ENCODE assay signal across 22 cellular contexts in genomic region chr13:108933061-108933460, GRCh38.
DNase-seq lines count a peak whose midpoint lies in the region; ATAC-seq, FAIRE-seq and TF ChIP-seq lines count a peak whose summit lies in the region.
"Had no signal": no experiment of that assay in that cellular context is flagged by ENCODE, and none has a peak within 500 bp of the region (broad histone marks: within the 10 kb centered on the region; RNA-seq: fewer than 3 reads in every experiment).

No MANE protein-coding gene starts in this region.

- H3K27me3 ChIP-seq in H1 (replicated peaks in 1 of 4; ENCODE audit: control insufficient read depth in 3 of 4, extremely low read depth in 1 of 4, insufficient read depth in 3 of 4, low read length in 3 of 4): no peaks in the 10 kb centered on the region
- H3K27me3 ChIP-seq in CD4-positive, alpha-beta memory T cell (ENCODE audit: insufficient read depth, low read length): no peaks in the 10 kb centered on the region
- H3K27me3 ChIP-seq: BLaER1 had no signal

- H3K4me3 ChIP-seq in AG10803 (ENCODE audit: low read length): no peak overlapping the region
- H3K4me3 ChIP-seq in SK-N-MC: no peak overlapping the region
- H3K4me3 ChIP-seq in H1 (ENCODE audit: extremely low read depth in 1 of 4, insufficient read depth in 2 of 4, low read depth in 3 of 4, low read length in 4 of 4): no peak overlapping the region
- H3K4me3 ChIP-seq in fibroblast of the aortic adventitia (ENCODE audit: low read depth, low read length): no peak overlapping the region
- no peak overlapping the region for H3K4me3 ChIP-seq in CD4-positive, alpha-beta memory T cell (ENCODE audit: low read length in 2 of 2)
- H3K4me3 ChIP-seq: A549, BLaER1, GM23248 had no signal

- peaks cover 2 to 18% (median 3%) of the 10 kb centered on the region in 8 donors for H3K9me3 Mint-ChIP-seq in CD4-positive, alpha-beta memory T cell
- H3K9me3 Mint-ChIP-seq: HFFc6 had no signal

- no peak for ATAC-seq in HG03439 (IDR thresholded peaks at IDR 0.05; ENCODE audit: unreplicated experiment)
- ATAC-seq: A549; CD8-positive, alpha-beta T cell; HCT116; HepG2 had no signal

- no peak overlapping the region for H2BK120ac ChIP-seq in H1 (replicated peaks; ENCODE audit: low read depth, low read length)

- H4K20me1 ChIP-seq in H1 (replicated peaks in 1 of 2; ENCODE audit: control insufficient read depth in 1 of 2, insufficient read depth in 2 of 2, low read length in 2 of 2): no peaks in the 10 kb centered on the region
- H4K20me1 ChIP-seq: BLaER1 had no signal

- TF ChIP-seq CTCF in AG10803 (conservative IDR thresholded peaks at IDR 0.05; ENCODE audit: low read length) (no peak), H1 (IDR thresholded peaks at IDR 0.05; ENCODE audit: control extremely low read depth in 1 of 3, insufficient read depth in 1 of 3, low read depth in 1 of 3, low read length in 3 of 3) (no peak), fibroblast of the aortic adventitia (IDR thresholded peaks at IDR 0.05; ENCODE audit: insufficient read depth, low read length) (no peak)

- no peaks in the 10 kb centered on the region for H3K79me2 ChIP-seq in H1 (ENCODE audit: control insufficient read depth in 1 of 2, insufficient read depth in 2 of 2, low read length in 2 of 2)

- H4K91ac ChIP-seq in H1 (replicated peaks; ENCODE audit: insufficient read length, low read length): no peak overlapping the region

- no peaks in the 10 kb centered on the region; the same call in 1 of the 2 replicates for H3K23me2 ChIP-seq in H1 (ENCODE audit: low read depth, low read length)

- no peak overlapping the region for H2BK20ac ChIP-seq in H1 (ENCODE audit: low read length)

- intact Hi-C loops in CD4-positive, alpha-beta memory T cell (cut with micrococcal nuclease): no loop called here

- peaks cover 0 to 6% of the 10 kb centered on the region in 2 donors for H3K27me3 Mint-ChIP-seq in CD4-positive, alpha-beta memory T cell

- no peak overlapping the region for H2BK15ac ChIP-seq in H1 (ENCODE audit: low read length)

- H3K9ac ChIP-seq in SK-N-MC (ENCODE audit: insufficient read length) (no peak overlapping the region), H1 (replicated peaks in 1 of 4; ENCODE audit: extremely low read depth in 1 of 4, low read depth in 3 of 4, low read length in 3 of 4) (no peak overlapping the region)
- H3K9ac ChIP-seq: BLaER1, GM23248 had no signal

- H4K5ac ChIP-seq in H1 (ENCODE audit: insufficient read length, low read depth, low read length): no peak overlapping the region

- H3K36me3 Mint-ChIP-seq in CD4-positive, alpha-beta memory T cell: no peaks in the 10 kb centered on the region
- H3K36me3 Mint-ChIP-seq: CD14-positive monocyte; CD8-positive, alpha-beta T cell had no signal

- H3K4me3 Mint-ChIP-seq in CD4-positive, alpha-beta memory T cell: no peak overlapping the region
- H3K4me3 Mint-ChIP-seq: CD14-positive monocyte; CD8-positive, alpha-beta T cell; HFFc6 had no signal

- TF ChIP-seq RAD21 in H1 (IDR thresholded peaks at IDR 0.05 in 1 of 2, conservative IDR thresholded peaks at IDR 0.05 in 1 of 2; ENCODE audit: low read depth in 2 of 2, low read length in 2 of 2): no peak

- peaks cover 0 to 4% (median 0%) of the 10 kb centered on the region in 4 experiments; a peak in 1 of 7 replicates for H3K4me1 ChIP-seq in H1 (replicated peaks in 1 of 4; ENCODE audit: control insufficient read depth in 3 of 4, insufficient read depth in 4 of 4, low read length in 3 of 4)
- no peaks in the 10 kb centered on the region for H3K4me1 ChIP-seq in CD4-positive, alpha-beta memory T cell (ENCODE audit: insufficient read depth, low read length)
- H3K4me1 ChIP-seq: A549, BLaER1 had no signal

- H3K79me1 ChIP-seq in H1 (ENCODE audit: low read depth, low read length): no peaks in the 10 kb centered on the region

- H3K4me1 Mint-ChIP-seq in CD4-positive, alpha-beta memory T cell: no peaks in the 10 kb centered on the region

- no peak overlapping the region for H3K18ac ChIP-seq in H1 (ENCODE audit: extremely low read depth, low read length)

- no peak overlapping the region for H3K56ac ChIP-seq in H1 (replicated peaks; ENCODE audit: insufficient read length, low read depth, low read length)

- CTCF ChIA-PET in H1 (lab: Charles Lee; ENCODE audit: partially characterized antibody): interaction anchor here (1.6 kb wide), 1 partner anchor 18 kb away, joined by 5 read pairs; no protein-coding TSS in a partner anchor
- CTCF ChIA-PET in CD4-positive, alpha-beta memory T cell (lab: Charles Lee; ENCODE audit: partially characterized antibody): no interaction called here

- H2AK5ac ChIP-seq in H1 (ENCODE audit: low read depth, low read length): no peak overlapping the region

- H3K4ac ChIP-seq in H1 (replicated peaks; ENCODE audit: insufficient read length, low read depth, low read length): no peak overlapping the region

- no peak overlapping the region for H3K14ac ChIP-seq in H1 (ENCODE audit: insufficient read length)

- H2BK12ac ChIP-seq in H1 (ENCODE audit: low read depth, low read length): no peak overlapping the region

- peaks cover 7% of the 10 kb centered on the region; the same call in 1 of the 2 replicates for H3K9me3 ChIP-seq in SK-N-MC (ENCODE audit: low read depth, low read length)
- H3K9me3 ChIP-seq in H1 (ENCODE audit: insufficient read depth in 2 of 2, low read depth in 1 of 2, low read length in 1 of 2): no peaks in the 10 kb centered on the region
- no peaks in the 10 kb centered on the region for H3K9me3 ChIP-seq in CD4-positive, alpha-beta memory T cell (ENCODE audit: control insufficient read depth in 1 of 2, low read length in 2 of 2)
- H3K9me3 ChIP-seq: A549, BLaER1 had no signal

- no peak overlapping the region for H2BK5ac ChIP-seq in H1 (ENCODE audit: low read depth, low read length)

- TF ChIP-seq EP300 in H1 (IDR thresholded peaks at IDR 0.05; ENCODE audit: borderline replicate concordance in 1 of 2, low read depth in 2 of 2, low read length in 2 of 2): no peak

- H3K23ac ChIP-seq in H1 (ENCODE audit: insufficient read length): no peak overlapping the region

- H3K27ac Mint-ChIP-seq in CD4-positive, alpha-beta memory T cell: no peak overlapping the region
- H3K27ac Mint-ChIP-seq: CD8-positive, alpha-beta T cell; HFFc6 had no signal

- H3K36me3 ChIP-seq in SK-N-MC (ENCODE audit: insufficient read depth, low read length) (no peaks in the 10 kb centered on the region; the same call in 1 of the 2 replicates), H1 (ENCODE audit: control insufficient read depth in 2 of 4, insufficient read depth in 4 of 4, low read length in 3 of 4) (no peaks in the 10 kb centered on the region)
- no peaks in the 10 kb centered on the region for H3K36me3 ChIP-seq in CD4-positive, alpha-beta memory T cell (ENCODE audit: insufficient read depth, low read length)
- H3K36me3 ChIP-seq: BLaER1 had no signal

- FAIRE-seq in H1 (lab: Jason Lieb, UNC): no peak
- FAIRE-seq: A549, G401.6, GM12891, HepG2 had no signal

- no peak for TF ChIP-seq POLR2A in H1 (IDR thresholded peaks at IDR 0.05; ENCODE audit: control extremely low read depth in 1 of 2, low read depth in 2 of 2, low read length in 2 of 2)

- 0 out of 2 replicates have a peak overlapping the region, but pooled peaks have one; percentile 31 for H2AFZ ChIP-seq in H1 (ENCODE audit: low read length)
- H2AFZ ChIP-seq: GM23248 had no signal

- POLR2A ChIA-PET in H1 (lab: Charles Lee; ENCODE audit: partially characterized antibody): no interaction called here
- POLR2A ChIA-PET in CD4-positive, alpha-beta memory T cell (lab: Charles Lee; ENCODE audit: partially characterized antibody): no interaction called here

- no peak overlapping the region for H4K8ac ChIP-seq in H1 (ENCODE audit: extremely low read depth, insufficient read depth, low read length)

- DNase-seq in AG10803 (ENCODE audit: low read depth) (peak; percentile 52), SK-N-MC (ENCODE audit: low read depth, low spot score) (no peak), H1 (ENCODE audit: low read depth in 1 of 2, low spot score in 2 of 2) (no peak), fibroblast of the aortic adventitia (ENCODE audit: low read depth) (peak; percentile 27)
- no peak for DNase-seq in activated CD4-positive, CD25-positive, alpha-beta regulatory T cell (lab: John Stamatoyannopoulos, UW)
- no peak for DNase-seq in activated CD4-positive, alpha-beta T cell treated with anti-CD3 and anti-CD28 coated beads, Interleukin-2, amount 50 U/mL, for 48 hours
- no peak for DNase-seq in CD4-positive, alpha-beta memory T cell
- DNase-seq: CD8-positive, alpha-beta T cell; DMS 273 treated with DMSO at 0.1 percent for 48 hours; DMS53; GM23248; H7; HFFc6 had no signal

- H3K4me2 ChIP-seq in H1 (ENCODE audit: insufficient read depth in 1 of 2, low read depth in 2 of 2, low read length in 2 of 2): no peak overlapping the region
- H3K4me2 ChIP-seq: A549, BLaER1 had no signal

- 0 out of 2 replicates have a peak overlapping the region, but pooled peaks have one; percentile 2 for H3K27ac ChIP-seq in SK-N-MC
- no peak overlapping the region for H3K27ac ChIP-seq in H1 (ENCODE audit: low read depth, low read length)
- no peak overlapping the region for H3K27ac ChIP-seq in CD4-positive, alpha-beta memory T cell (ENCODE audit: low read depth, low read length)
- H3K27ac ChIP-seq: 22Rv1, A549, BLaER1, GM23248 had no signal

TF ChIP-seq in H1, 55 proteins besides CTCF, POLR2A, EP300 and RAD21:
- TF ChIP-seq SP4 (IDR thresholded peaks at IDR 0.05; ENCODE audit: low read length): no peak
- TF ChIP-seq PHF8 (conservative IDR thresholded peaks at IDR 0.05; ENCODE audit: low read depth, low read length): no peak

Comparison
In these comparisons a context has a peak if more than half of its experiments do, and no peak if none do; other contexts are left out.
1. DNase-seq: peak in AG10803 (single experiment) and fibroblast of the aortic adventitia (single experiment); none in SK-N-MC (single experiment), H1 (0 of 2), activated CD4-positive, CD25-positive, alpha-beta regulatory T cell (0 of 4), activated CD4-positive, alpha-beta T cell treated with anti-CD3 and anti-CD28 coated beads, Interleukin-2, amount 50 U/mL, for 48 hours (0 of 2) and CD4-positive, alpha-beta memory T cell (0 of 5).